In genomic region chr12:6905414-6906040, GRCh38 we compare ENCODE assay signal across 10 cellular contexts. TPM values are rescaled to one million over a fixed set of nuclear protein-coding genes. Genes with fewer than 3 reads are reported as not detected.
DNase-seq lines count a peak whose midpoint lies in the region; ATAC-seq and TF ChIP-seq lines count a peak whose summit lies in the region.
"Had no signal": no experiment of that assay in that cellular context is flagged by ENCODE, and none has a peak within 500 bp of the region (broad histone marks: within the 10 kb centered on the region; RNA-seq: fewer than 3 reads in every experiment).

No MANE protein-coding gene starts in this region.

- TF ChIP-seq EP300 in stomach (IDR thresholded peaks at IDR 0.05), result no peak

- no peaks in the 10 kb centered on the region for H3K9me3 ChIP-seq in RWPE2 (ENCODE audit: severe bottlenecking)
- no peaks in the 10 kb centered on the region for H3K9me3 ChIP-seq in right cardiac atrium (ENCODE audit: control insufficient read depth, low read length)
- H3K9me3 ChIP-seq in stomach, result no peaks in the 10 kb centered on the region

- ATAC-seq in RWPE2 (ENCODE audit: low read depth) (no peak), right cardiac atrium (no peak), omental fat pad (ENCODE audit: low FRiP score) (no peak)

- H3K27ac ChIP-seq in RWPE2 (ENCODE audit: poor library complexity, severe bottlenecking) (no peak overlapping the region), right cardiac atrium (ENCODE audit: low read length) (peak overlapping the region; percentile 69), stomach (peak overlapping the region; percentile 53 to 88 (median 86))

- no peak for TF ChIP-seq CTCF in GM12864 (IDR thresholded peaks at IDR 0.05; ENCODE audit: low read depth, low read length, missing control alignments)
- TF ChIP-seq CTCF in RWPE2 (IDR thresholded peaks at IDR 0.05; ENCODE audit: poor library complexity, severe bottlenecking), result no peak
- TF ChIP-seq CTCF in stomach (IDR thresholded peaks at IDR 0.05), result no peak
- TF ChIP-seq CTCF in omental fat pad (IDR thresholded peaks at IDR 0.05), result no peak

- intact Hi-C loops in right cardiac atrium (cut with DNase I), result no loop called here
- intact Hi-C loops in stomach (cut with DNase I; ENCODE audit: low total_unique reads), result no loop called here

- H3K4me1 ChIP-seq in RWPE2 (ENCODE audit: insufficient read depth, poor library complexity, severe bottlenecking) (peaks cover 4% of the 10 kb centered on the region), right cardiac atrium (ENCODE audit: control insufficient read depth, insufficient read depth, low read length) (no peaks in the 10 kb centered on the region), stomach (peaks cover 11 to 17% (median 15%) of the 10 kb centered on the region in 4 donors)

- DNase-seq in GM12864 (ENCODE audit: low read depth) (no peak), RWPE2 (ENCODE audit: low spot score) (no peak), right cardiac atrium (no peak), stomach (no peak), omental fat pad (ENCODE audit: low spot score) (no peak), Kasumi-1 (lab: John Stamatoyannopoulos, UW) (no peak), NCI-H2196 treated with DMSO at 0.1 percent for 48 hours (lab: John Stamatoyannopoulos, UW; ENCODE audit: unreplicated experiment) (no peak), SW480 (ENCODE audit: low spot score) (no peak)

- no peak for TF ChIP-seq POLR2A in stomach (IDR thresholded peaks at IDR 0.05)

- H3K36me3 ChIP-seq in RWPE2 (ENCODE audit: low read depth), result no peaks in the 10 kb centered on the region
- H3K36me3 ChIP-seq in stomach, result peaks cover 0 to 13% (median 12%) of the 10 kb centered on the region in 4 donors

- H3K27me3 ChIP-seq in RWPE2 (ENCODE audit: insufficient read depth, poor library complexity, severe bottlenecking) (no peaks in the 10 kb centered on the region), right cardiac atrium (ENCODE audit: control insufficient read depth, insufficient read depth) (no peaks in the 10 kb centered on the region), stomach (no peaks in the 10 kb centered on the region)

- H3K4me3 ChIP-seq in GM12864 (ENCODE audit: low read depth, low read length), result peak overlapping the region; percentile 86
- peak overlapping the region; percentile 46 for H3K4me3 ChIP-seq in RWPE2 (ENCODE audit: severe bottlenecking)
- H3K4me3 ChIP-seq in right cardiac atrium (ENCODE audit: low read length), result peak overlapping the region; percentile 60
- peak overlapping the region; percentile 61 to 82 (median 66) for H3K4me3 ChIP-seq in stomach

- WGBS in right cardiac atrium, result 58% methylated on average over 5 of the region's 5 CpGs
- 57 to 69% (median 65%) methylated on average over 5 of the region's 5 CpGs for WGBS in stomach, 5 donors

RNA-seq across cellular contexts. Expression of gene LRRC23, which starts 0.9 kb away (rescaled TPM):
- 10 to 100 TPM; 11.4 to 13.9 (median 12.1) TPM for total RNA-seq in right cardiac atrium
- 15.0 TPM for polyA plus RNA-seq in right cardiac atrium
- total RNA-seq in stomach, result 10 to 100 TPM in 1 of 5 donors, 1 to 10 TPM in 3, not detected in 1; 5.3 to 20.4 (median 9.0) TPM
- 10 to 100 TPM in 1 of 3 donors, 1 to 10 TPM in 2; 8.0 to 11.0 (median 9.0) TPM for polyA plus RNA-seq in stomach
- 10 to 100 TPM in 1 of 4 donors, 1 to 10 TPM in 3; 6.2 to 12.1 (median 7.4) TPM for total RNA-seq in omental fat pad

RNA-seq across cellular contexts. Expression of gene ENO2, which starts 8.9 kb away (rescaled TPM):
- 10 to 100 TPM; 29.6 to 42.1 (median 35.8) TPM for total RNA-seq in right cardiac atrium
- 17.8 TPM for polyA plus RNA-seq in right cardiac atrium
- 10 to 100 TPM in 2 of 5 donors, 1 to 10 TPM in 3; 2.3 to 62.9 (median 8.6) TPM for total RNA-seq in stomach
- 10 to 100 TPM in 2 of 3 donors, 1 to 10 TPM in 1; 9.3 to 19.7 (median 10.1) TPM for polyA plus RNA-seq in stomach
- 10 to 100 TPM in 1 of 4 donors, 1 to 10 TPM in 3; 3.5 to 14.3 (median 5.2) TPM for total RNA-seq in omental fat pad

RNA-seq across cellular contexts. Expression of gene ATN1, which starts 22.2 kb away (rescaled TPM):
- 10 to 100 TPM; 85.3 to 89.3 (median 88.6) TPM for total RNA-seq in right cardiac atrium
- polyA plus RNA-seq in right cardiac atrium, result 70.1 TPM
- 100 to 1,000 TPM in 3 of 5 donors, 10 to 100 TPM in 2; 23.3 to 694 (median 291) TPM for total RNA-seq in stomach
- 10 to 100 TPM; 44.4 to 57.4 (median 48.8) TPM for polyA plus RNA-seq in stomach
- 10 to 100 TPM; 46.2 to 93.5 (median 59.4) TPM for total RNA-seq in omental fat pad

RNA-seq across cellular contexts. Expression of gene SPSB2, which starts 32.4 kb away (rescaled TPM):
- total RNA-seq in right cardiac atrium (1 to 10 TPM; 2.5 to 4.2 (median 3.5) TPM), stomach (10 to 100 TPM in 1 of 5 donors, 1 to 10 TPM in 3, not detected in 1; 5.1 to 24.0 (median 6.0) TPM), omental fat pad (1 to 10 TPM; 4.1 to 6.5 (median 5.7) TPM)
- polyA plus RNA-seq in right cardiac atrium (4.6 TPM), stomach (10 to 100 TPM in 2 of 3 donors, 1 to 10 TPM in 1; 9.9 to 13.4 (median 11.2) TPM)

RNA-seq across cellular contexts. Expression of gene RNU7-1, which starts 38.1 kb away (rescaled TPM):
- total RNA-seq in right cardiac atrium (not detected), stomach (not detected), omental fat pad (not detected)
- polyA plus RNA-seq in right cardiac atrium (not detected), stomach (not detected)
- total RNA-seq: activated T-helper 1 cell treated with anti-CD3 and anti-CD28 coated beads, Interleukin-12 subunit alpha, Interleukin-12 subunit beta, Interleukin-2, Interleukin-4 antibody, amounts not matched to agents 30 ng/mL and 10 ng/mL and 1 ng/mL, durations not matched to agents 14 hours and 24 hours and 36 hours; ureter had no signal
